In genomic region chr3:34277110-34277509, GRCh38 we compare ENCODE assay signal across 18 cellular contexts.
A peak's percentile ranks its signal among the peaks of the same experiment; 100 is the strongest.
DNase-seq lines count a peak whose midpoint lies in the region; ATAC-seq, FAIRE-seq and TF ChIP-seq lines count a peak whose summit lies in the region.
"Had no signal": no experiment of that assay in that cellular context is flagged by ENCODE, and none has a peak within 500 bp of the region (broad histone marks: within the 10 kb centered on the region; RNA-seq: fewer than 3 reads in every experiment).

No MANE protein-coding gene starts in this region.

- H3K4me3 Mint-ChIP-seq in activated T-helper 17 cell treated with anti-CD3 and anti-CD28 coated beads, Interleukin-2, amount 50 U/mL, for 72 hours: no peak overlapping the region
- H3K4me3 Mint-ChIP-seq in activated CD4-positive, alpha-beta T cell treated with anti-CD3 and anti-CD28 coated beads for 36 hours: no peak overlapping the region

- H3K9me3 ChIP-seq in Karpas-422 (ENCODE audit: low read length) (no peaks in the 10 kb centered on the region), GM12878 (replicated peaks; ENCODE audit: control insufficient read depth, insufficient read depth, low read length) (no peaks in the 10 kb centered on the region)

- SMC1A ChIA-PET in GM12878 (lab: Charles Lee; ENCODE audit: uncharacterized antibody, unreplicated experiment): interaction anchor here (0.7 to 1.9 kb wide), 6 partner anchors 11 to 393 kb away, joined by 3 to 14 read pairs (median 3); no protein-coding TSS in a partner anchor

- H3K79me2 ChIP-seq in Karpas-422 (ENCODE audit: low read length) (no peaks in the 10 kb centered on the region), GM12878 (ENCODE audit: control insufficient read depth, insufficient read depth, low read length) (no peaks in the 10 kb centered on the region)

- H3K27ac ChIP-seq in Karpas-422 (ENCODE audit: low read length): no peak overlapping the region
- no peak overlapping the region for H3K27ac ChIP-seq in GM12878 (ENCODE audit: control insufficient read depth, insufficient read depth)
- H3K27ac ChIP-seq: BLaER1 treated with 17β-estradiol and CSF1 and Interleukin-3, amounts not matched to agents 10 nM and 100 nM; PC-9 had no signal

- H3K27ac Mint-ChIP-seq in activated T-helper 17 cell treated with anti-CD3 and anti-CD28 coated beads, Interleukin-2, amount 50 U/mL, for 72 hours: no peak overlapping the region
- no peak overlapping the region for H3K27ac Mint-ChIP-seq in activated CD4-positive, alpha-beta T cell treated with anti-CD3 and anti-CD28 coated beads for 36 hours

- H3K27me3 Mint-ChIP-seq in activated T-helper 17 cell treated with anti-CD3 and anti-CD28 coated beads, Interleukin-2, amount 50 U/mL, for 72 hours: peaks cover 5% of the 10 kb centered on the region
- H3K27me3 Mint-ChIP-seq in activated CD4-positive, alpha-beta T cell treated with anti-CD3 and anti-CD28 coated beads for 36 hours: peaks cover 6% of the 10 kb centered on the region

- H3K9ac ChIP-seq in Karpas-422 (ENCODE audit: low read length) (no peak overlapping the region), GM12878 (ENCODE audit: control insufficient read depth, insufficient read depth, low read length) (no peak overlapping the region)
- H3K9ac ChIP-seq: BLaER1 treated with 17β-estradiol and CSF1 and Interleukin-3, amounts not matched to agents 10 nM and 100 nM had no signal

- no peaks in the 10 kb centered on the region for H3K4me1 Mint-ChIP-seq in activated T-helper 17 cell treated with anti-CD3 and anti-CD28 coated beads, Interleukin-2, amount 50 U/mL, for 72 hours
- no peaks in the 10 kb centered on the region for H3K4me1 Mint-ChIP-seq in activated CD4-positive, alpha-beta T cell treated with anti-CD3 and anti-CD28 coated beads for 36 hours

- H3K4me3 ChIP-seq in Karpas-422 (ENCODE audit: low read length): no peak overlapping the region
- no peak overlapping the region for H3K4me3 ChIP-seq in GM12878
- H3K4me3 ChIP-seq: BLaER1 treated with 17β-estradiol and CSF1 and Interleukin-3, amounts not matched to agents 10 nM and 100 nM; PC-9 had no signal

- DNase-seq in GM13976 (ENCODE audit: low spot score): no peak
- peak; percentile 56 for DNase-seq in Karpas-422
- DNase-seq in GM12878 (ENCODE audit: low read depth, low spot score): no peak
- no peak for DNase-seq in urothelium cell line (ENCODE audit: low spot score)
- no peak for DNase-seq in superior temporal gyrus (ENCODE audit: extremely low spot score)
- no peak for DNase-seq in activated CD4-positive, alpha-beta T cell treated with anti-CD3 and anti-CD28 coated beads for 36 hours
- DNase-seq: DMS153; MV-4-11; NCI-H1436; NCI-H2081; NCI-H2227 treated with DMSO at 0.1 percent for 48 hours; NCI-H524 treated with DMSO at 0.1 percent for 48 hours; NK-92 treated with Interleukin-12 subunit alpha and Interleukin-12 subunit beta, amount 100 ng/mL, for 24 hours; PC-9 had no signal

- no peak for FAIRE-seq in GM12878 (lab: Jason Lieb, UNC)
- FAIRE-seq in urothelium cell line (lab: Jason Lieb, UNC): no peak

- H3K9me2 ChIP-seq in Karpas-422 (replicated peaks; ENCODE audit: insufficient read depth, low read length): no peaks in the 10 kb centered on the region

- no peak for TF ChIP-seq EP300 in GM12878 (IDR thresholded peaks at IDR 0.05; ENCODE audit: borderline replicate concordance in 1 of 2, control insufficient read depth in 1 of 2, low read depth in 2 of 2, low read length in 2 of 2)

- peaks cover 6% of the 10 kb centered on the region for H3K9me3 Mint-ChIP-seq in activated T-helper 17 cell treated with anti-CD3 and anti-CD28 coated beads, Interleukin-2, amount 50 U/mL, for 72 hours
- no peaks in the 10 kb centered on the region for H3K9me3 Mint-ChIP-seq in activated CD4-positive, alpha-beta T cell treated with anti-CD3 and anti-CD28 coated beads for 36 hours (ENCODE audit: low read depth)

- no peaks in the 10 kb centered on the region for H3K36me3 Mint-ChIP-seq in activated T-helper 17 cell treated with anti-CD3 and anti-CD28 coated beads, Interleukin-2, amount 50 U/mL, for 72 hours (ENCODE audit: low read depth)
- no peaks in the 10 kb centered on the region for H3K36me3 Mint-ChIP-seq in activated CD4-positive, alpha-beta T cell treated with anti-CD3 and anti-CD28 coated beads for 36 hours (ENCODE audit: low read depth)

- H3K27me3 ChIP-seq in Karpas-422 (ENCODE audit: low read length) (no peaks in the 10 kb centered on the region), GM12878 (replicated peaks in 1 of 2; ENCODE audit: control insufficient read depth in 2 of 2, insufficient read depth in 2 of 2, low read length in 1 of 2) (no peaks in the 10 kb centered on the region)
- H3K27me3 ChIP-seq: BLaER1 treated with 17β-estradiol and CSF1 and Interleukin-3, amounts not matched to agents 10 nM and 100 nM had no signal

- RAD21 ChIA-PET in GM12878 (lab: Charles Lee; ENCODE audit: unreplicated experiment): interaction anchor here (1.2 to 1.3 kb wide), 2 partner anchors 14 to 17 kb away, joined by 3 to 10 read pairs; no protein-coding TSS in a partner anchor

- no peaks in the 10 kb centered on the region for H3K36me3 ChIP-seq in Karpas-422 (ENCODE audit: insufficient read depth, low read length)
- no peaks in the 10 kb centered on the region for H3K36me3 ChIP-seq in GM12878 (ENCODE audit: control insufficient read depth in 2 of 2, insufficient read depth in 2 of 2, low read length in 1 of 2)
- H3K36me3 ChIP-seq: BLaER1 treated with 17β-estradiol and CSF1 and Interleukin-3, amounts not matched to agents 10 nM and 100 nM had no signal

- intact Hi-C loops in GM12878 (cut with micrococcal nuclease; ENCODE audit: unreplicated experiment): no loop called here
- intact Hi-C loops in activated CD4-positive, alpha-beta T cell treated with anti-CD3 and anti-CD28 coated beads for 36 hours (cut with DNase I, micrococcal nuclease): no loop called here

- no peak overlapping the region for H3K4me2 ChIP-seq in Karpas-422 (ENCODE audit: low read depth, low read length, poor library complexity, severe bottlenecking)
- H3K4me2 ChIP-seq in GM12878 (ENCODE audit: control insufficient read depth, insufficient read depth): no peak overlapping the region
- H3K4me2 ChIP-seq: BLaER1 treated with 17β-estradiol and CSF1 and Interleukin-3, amounts not matched to agents 10 nM and 100 nM; PC-9 had no signal

- TF ChIP-seq POLR2A in GM12878 (IDR thresholded peaks at IDR 0.05; ENCODE audit: low read depth, low read length): no peak

- H3K4me1 ChIP-seq in Karpas-422 (ENCODE audit: low read length) (peaks cover 10% of the 10 kb centered on the region), GM12878 (ENCODE audit: control insufficient read depth, insufficient read depth, low read length) (no peaks in the 10 kb centered on the region)

- no TSS peak for BruUV-seq in GM12878 (replicated peaks; lab: Mats Ljungman, UMichigan)

- no peak overlapping the region for H2AFZ ChIP-seq in Karpas-422 (ENCODE audit: low read length)
- H2AFZ ChIP-seq in GM12878 (ENCODE audit: control insufficient read depth, low read depth, low read length): no peak overlapping the region
- H2AFZ ChIP-seq: PC-9 had no signal

- ATAC-seq in GM12878: peak; percentile 46; the same call in 2 of the 3 replicates
- ATAC-seq in activated T-helper 17 cell treated with anti-CD3 and anti-CD28 coated beads, Interleukin-2, amount 50 U/mL, for 72 hours (replicated peaks): no peak
- ATAC-seq in activated CD4-positive, alpha-beta T cell treated with anti-CD3 and anti-CD28 coated beads for 36 hours: no peak
- ATAC-seq: Right ventricle myocardium inferior, SK-N-SH treated with all-trans-retinoic acid at 6 μM for 48 hours had no signal

- POLR2A ChIA-PET in GM12878 (lab: Charles Lee): no interaction called here
- POLR2A ChIA-PET in activated CD4-positive, alpha-beta T cell treated with anti-CD3 and anti-CD28 coated beads for 36 hours (lab: Charles Lee): no interaction called here

- in situ Hi-C loops in GM13976 (cut with MboI; ENCODE audit: low sequenced_read_pairs, unreplicated experiment): no loop called here
- in situ Hi-C loops in GM12878 (cut with MboI): no loop called here

- peak; percentile 9 for TF ChIP-seq CTCF in GM13976 (IDR thresholded peaks at IDR 0.05; ENCODE audit: borderline replicate concordance, control extremely low read depth, extremely low read depth, insufficient read depth, missing control alignments)
- TF ChIP-seq CTCF in GM12878 (IDR thresholded peaks at IDR 0.05 in 2 of 3, conservative IDR thresholded peaks at IDR 0.05 in 1 of 3; ENCODE audit: control insufficient read depth in 2 of 3, extremely low read depth in 1 of 3, insufficient read depth in 1 of 3, low read depth in 3 of 3, low read length in 3 of 3): peak in 2 of 3 experiments; percentile 7 to 49; a peak in 2 of 6 replicates

- CTCF ChIA-PET in GM12878 (lab: Yijun Ruan, JAX): interaction anchor here (0.9 to 3.4 kb wide), 6 partner anchors 9 to 503 kb away, joined by 3 to 33 read pairs (median 6); no protein-coding TSS in a partner anchor
- CTCF ChIA-PET in activated CD4-positive, alpha-beta T cell treated with anti-CD3 and anti-CD28 coated beads for 36 hours (lab: Charles Lee): interaction anchor here (1.0 kb wide), 1 partner anchor 17 kb away, joined by 4 read pairs; no protein-coding TSS in a partner anchor

- TF ChIP-seq RAD21 in GM12878 (IDR thresholded peaks at IDR 0.05; ENCODE audit: insufficient read depth, low read depth, low read length): peak; percentile 45

- 5% methylated on average over 2 of the region's 2 CpGs for WGBS in GM12878 (ENCODE audit: insufficient coverage, insufficient replicate concordance, low lambda C conversion rate, missing lambda C conversion rate)

- H4K20me1 ChIP-seq in Karpas-422 (ENCODE audit: insufficient read depth, low read depth, low read length): no peaks in the 10 kb centered on the region
- H4K20me1 ChIP-seq in GM12878 (ENCODE audit: control insufficient read depth, insufficient read depth): no peaks in the 10 kb centered on the region
- H4K20me1 ChIP-seq: BLaER1 treated with 17β-estradiol and CSF1 and Interleukin-3, amounts not matched to agents 10 nM and 100 nM had no signal

TF ChIP-seq in GM12878, 131 proteins besides CTCF, POLR2A, EP300 and RAD21:
- TF ChIP-seq SMC3 (IDR thresholded peaks at IDR 0.05; ENCODE audit: borderline replicate concordance, low read length) (peak; percentile 35; the same call in 1 of the 2 replicates), NRF1 (conservative IDR thresholded peaks at IDR 0.05; ENCODE audit: low read depth, low read length) (no peak), TCF12 (IDR thresholded peaks at IDR 0.05; ENCODE audit: low read depth, low read length) (no peak), MYC (IDR thresholded peaks at IDR 0.05; ENCODE audit: insufficient read depth, insufficient read length, insufficient replicate concordance, low read length, severe bottlenecking) (no peak)
